10 cellular contexts compared by ENCODE assay signal in the genomic region with DNA sequence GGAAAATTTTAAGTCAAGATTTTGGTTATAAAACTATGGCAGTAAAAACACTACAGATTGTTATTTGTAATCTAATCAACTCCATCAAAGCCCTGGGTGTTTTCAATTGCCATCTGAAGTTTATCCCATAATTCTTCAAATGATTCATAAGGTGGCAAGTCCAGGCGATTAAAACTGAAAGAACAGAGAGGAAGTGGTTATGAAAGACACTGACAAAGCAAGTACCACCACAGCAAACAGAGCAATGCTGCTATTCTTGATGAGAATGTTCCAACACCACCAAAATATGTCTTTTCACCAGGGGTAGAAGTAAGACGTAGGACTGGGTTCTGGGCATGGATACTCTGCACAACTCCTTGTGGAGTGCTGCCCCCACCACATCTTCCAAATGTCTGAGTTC.
DNase-seq lines count a peak whose midpoint lies in the region; ATAC-seq and FAIRE-seq lines count a peak whose summit lies in the region.
"Had no signal": no experiment of that assay in that cellular context is flagged by ENCODE, and none has a peak within 500 bp of the region (broad histone marks: within the 10 kb centered on the region; RNA-seq: fewer than 3 reads in every experiment).

No MANE protein-coding gene starts in this region.

- H3K9me3 Mint-ChIP-seq in central memory CD8-positive, alpha-beta T cell: no peaks in the 10 kb centered on the region

- H3K27ac Mint-ChIP-seq in central memory CD8-positive, alpha-beta T cell (ENCODE audit: low read depth): peak overlapping the region; percentile 15

- peaks cover 5% of the 10 kb centered on the region; the same call in 1 of the 2 replicates for H3K36me3 ChIP-seq in KOPT-K1 (ENCODE audit: insufficient read depth, low read length)

- H3K27me3 Mint-ChIP-seq in central memory CD8-positive, alpha-beta T cell: no peaks in the 10 kb centered on the region

- H3K4me1 Mint-ChIP-seq in central memory CD8-positive, alpha-beta T cell: peaks cover 12% of the 10 kb centered on the region

- ATAC-seq in GM18519 (IDR thresholded peaks at IDR 0.05; ENCODE audit: low FRiP score, unreplicated experiment) (peak; percentile 60), GM21576 (IDR thresholded peaks at IDR 0.05; ENCODE audit: unreplicated experiment) (peak; percentile 87)
- peak; percentile 60 for ATAC-seq in central memory CD8-positive, alpha-beta T cell (replicated peaks; ENCODE audit: extremely low read depth, poor library complexity, severe bottlenecking)

- H3K4me3 Mint-ChIP-seq in central memory CD8-positive, alpha-beta T cell: no peak overlapping the region

- no peaks in the 10 kb centered on the region for H3K36me3 Mint-ChIP-seq in central memory CD8-positive, alpha-beta T cell (ENCODE audit: insufficient read depth)

- peak overlapping the region; percentile 5 for H3K27ac ChIP-seq in KOPT-K1 (ENCODE audit: low read depth, low read length, poor library complexity, severe bottlenecking)

- H3K9me3 ChIP-seq in KOPT-K1 (ENCODE audit: insufficient read depth, low read length, poor library complexity, severe bottlenecking): no peaks in the 10 kb centered on the region

- no peak for FAIRE-seq in frontal cortex (lab: Jason Lieb, UNC)
- FAIRE-seq: islet of Langerhans had no signal

- DNase-seq in central memory CD8-positive, alpha-beta T cell (ENCODE audit: low spot score in 2 of 2): no peak
- DNase-seq in frontal cortex (ENCODE audit: low spot score in 2 of 2): no peak
- DNase-seq in retina: no peak
- no peak for DNase-seq in NCI-H1436 treated with DMSO at 0.1 percent for 48 hours (lab: John Stamatoyannopoulos, UW)
- no peak for DNase-seq in NCI-H2081 treated with DMSO at 0.1 percent for 48 hours (lab: John Stamatoyannopoulos, UW)
- DNase-seq: DMS53 had no signal
